11 cellular contexts compared by ENCODE assay signal in the genomic region with DNA sequence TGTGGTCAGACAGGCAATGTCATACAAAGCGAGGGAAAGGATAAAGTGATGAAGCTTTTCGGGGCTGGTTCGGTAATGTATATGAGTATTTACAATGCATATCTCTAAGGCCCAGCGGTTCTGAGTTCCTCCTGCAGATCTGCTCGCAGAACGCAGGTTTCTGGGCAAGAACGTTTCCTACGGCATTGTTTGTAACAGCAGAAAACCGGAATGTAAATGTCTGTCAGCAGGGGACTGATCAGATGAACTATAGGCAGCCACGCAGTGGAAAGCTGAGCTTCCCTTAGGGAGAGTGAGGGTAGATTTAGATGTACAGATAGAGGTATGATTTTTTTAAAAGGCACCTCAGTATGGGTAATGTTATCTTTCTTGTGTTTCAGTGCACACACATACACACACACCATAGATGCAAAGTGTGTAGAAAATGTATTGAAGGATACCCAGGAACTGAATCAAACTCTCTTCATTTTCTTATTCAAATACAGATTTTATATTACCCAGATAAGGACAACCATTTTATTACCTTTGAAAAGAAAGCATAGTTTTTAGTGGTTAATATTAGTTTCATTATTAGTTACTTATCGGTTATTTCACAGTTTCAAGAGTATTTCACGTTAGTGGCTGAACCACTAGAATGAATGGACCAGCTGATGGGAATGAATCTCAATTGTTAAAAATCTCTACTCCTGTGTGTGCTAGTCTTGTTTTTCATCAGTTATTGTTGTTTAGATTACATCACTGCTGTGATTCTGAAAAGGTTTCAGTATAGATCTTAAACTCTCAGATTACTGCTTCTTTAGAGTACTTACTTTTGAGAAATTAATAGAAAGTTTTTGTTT. TPM values are rescaled to one million over a fixed set of nuclear protein-coding genes. Genes with fewer than 3 reads are reported as not detected.
DNase-seq lines count a peak whose midpoint lies in the region; ATAC-seq, FAIRE-seq and TF ChIP-seq lines count a peak whose summit lies in the region.
"Had no signal": no experiment of that assay in that cellular context is flagged by ENCODE, and none has a peak within 500 bp of the region (broad histone marks: within the 10 kb centered on the region; RNA-seq: fewer than 3 reads in every experiment).

No MANE protein-coding gene starts in this region.

- no peak overlapping the region for H2AFZ ChIP-seq in KMS-11 (ENCODE audit: low read depth)

- H3K4me3 Mint-ChIP-seq in activated T-cell treated with anti-CD3 and anti-CD28 coated beads, Interleukin-2, amount 50 U/mL, for 24 hours, result no peak overlapping the region
- H3K4me3 Mint-ChIP-seq: activated B cell treated with CpG ODN at 0.5 μM for 24 hours; dendritic cell treated with granulocyte-macrophage colony-stimulating factor and Interleukin-4, amounts not matched to agents 40 ng/mL and 50 ng/mL, for 4 days; stimulated activated naive CD8-positive, alpha-beta T cell treated with anti-CD3 and anti-CD28 coated beads, Interleukin-15, Interleukin-2, amounts not matched to agents 100 ng/mL and 50 ng/mL, for 24 hours had no signal

- peak overlapping the region; percentile 26 for H3K27ac Mint-ChIP-seq in activated T-cell treated with anti-CD3 and anti-CD28 coated beads, Interleukin-2, amount 50 U/mL, for 24 hours
- H3K27ac Mint-ChIP-seq: activated B cell treated with CpG ODN at 0.5 μM for 24 hours; dendritic cell treated with granulocyte-macrophage colony-stimulating factor and Interleukin-4, amounts not matched to agents 40 ng/mL and 50 ng/mL, for 4 days; stimulated activated naive CD8-positive, alpha-beta T cell treated with anti-CD3 and anti-CD28 coated beads, Interleukin-15, Interleukin-2, amounts not matched to agents 100 ng/mL and 50 ng/mL, for 24 hours had no signal

- peaks cover 25% of the 10 kb centered on the region for H3K4me1 ChIP-seq in KMS-11 (ENCODE audit: low read depth, poor library complexity, severe bottlenecking)

- H3K4me1 Mint-ChIP-seq in activated T-cell treated with anti-CD3 and anti-CD28 coated beads, Interleukin-2, amount 50 U/mL, for 24 hours (ENCODE audit: low read depth), result peaks cover 76% of the 10 kb centered on the region

- peak; percentile 88 for ATAC-seq in HG02642 (IDR thresholded peaks at IDR 0.05; ENCODE audit: poor library complexity, unreplicated experiment)

- no peak for FAIRE-seq in RCC 7860 (lab: Jason Lieb, UNC)

- H3K4me2 ChIP-seq in KMS-11, result peak overlapping the region; percentile 46; the same call in 1 of the 2 replicates

- peak overlapping the region; percentile 21; the same call in 1 of the 2 replicates for H3K27ac ChIP-seq in KMS-11
- peak overlapping the region; percentile 81 for H3K27ac ChIP-seq in temporal lobe (ENCODE audit: low read depth, low read length)

- no peaks in the 10 kb centered on the region for H3K79me2 ChIP-seq in KMS-11 (ENCODE audit: insufficient read depth, low read depth)

- no peaks in the 10 kb centered on the region for H3K27me3 ChIP-seq in KMS-11 (ENCODE audit: insufficient read depth, low read depth)

- no peak overlapping the region for H3K9ac ChIP-seq in KMS-11

- peaks cover 96% of the 10 kb centered on the region for H3K36me3 Mint-ChIP-seq in activated T-cell treated with anti-CD3 and anti-CD28 coated beads, Interleukin-2, amount 50 U/mL, for 24 hours (ENCODE audit: low read depth)

- 0 out of 2 replicates have a peak, but pooled peaks cover 4% of the 10 kb centered on the region for H4K20me1 ChIP-seq in KMS-11 (ENCODE audit: insufficient read depth)

- no peak for TF ChIP-seq CTCF in KMS-11 (conservative IDR thresholded peaks at IDR 0.05; ENCODE audit: low read depth, low read length)

- no peak for DNase-seq in activated T-cell treated with anti-CD3 and anti-CD28 coated beads, Interleukin-2, amount 50 U/mL, for 24 hours
- DNase-seq in activated T-cell treated with anti-CD3 and anti-CD28 coated beads for 4 hours (no peak), RCC 7860 (ENCODE audit: low spot score) (no peak), NCI-H345 treated with DMSO at 0.1 percent for 48 hours (lab: John Stamatoyannopoulos, UW; ENCODE audit: unreplicated experiment) (no peak)
- no peak for DNase-seq in activated CD4-positive, alpha-beta T cell treated with anti-CD3 and anti-CD28 coated beads for 48 hours
- DNase-seq: activated B cell treated with CpG ODN at 0.5 μM for 24 hours had no signal

- H3K36me3 ChIP-seq in KMS-11 (ENCODE audit: insufficient read depth), result no peaks in the 10 kb centered on the region

- H3K9me3 Mint-ChIP-seq in activated T-cell treated with anti-CD3 and anti-CD28 coated beads, Interleukin-2, amount 50 U/mL, for 24 hours, result peaks cover 3% of the 10 kb centered on the region
- H3K9me3 Mint-ChIP-seq: activated B cell treated with CpG ODN at 0.5 μM for 24 hours; dendritic cell treated with granulocyte-macrophage colony-stimulating factor and Interleukin-4, amounts not matched to agents 40 ng/mL and 50 ng/mL, for 4 days; stimulated activated naive CD8-positive, alpha-beta T cell treated with anti-CD3 and anti-CD28 coated beads, Interleukin-15, Interleukin-2, amounts not matched to agents 100 ng/mL and 50 ng/mL, for 24 hours had no signal

- no peaks in the 10 kb centered on the region for H3K27me3 Mint-ChIP-seq in activated T-cell treated with anti-CD3 and anti-CD28 coated beads, Interleukin-2, amount 50 U/mL, for 24 hours
- H3K27me3 Mint-ChIP-seq: activated B cell treated with CpG ODN at 0.5 μM for 24 hours; dendritic cell treated with granulocyte-macrophage colony-stimulating factor and Interleukin-4, amounts not matched to agents 40 ng/mL and 50 ng/mL, for 4 days; stimulated activated naive CD8-positive, alpha-beta T cell treated with anti-CD3 and anti-CD28 coated beads, Interleukin-15, Interleukin-2, amounts not matched to agents 100 ng/mL and 50 ng/mL, for 24 hours had no signal

- no peak overlapping the region for H3K4me3 ChIP-seq in KMS-11 (IDR thresholded peaks at IDR 0.05; ENCODE audit: insufficient read depth, low read depth, low read length)

RNA-seq across cellular contexts. Expression of a gene that starts 56.2 kb away (rescaled TPM):
- 11.6 TPM for total RNA-seq in temporal lobe
